Comparison of ENCODE assay signal across 11 cellular contexts in genomic region chr5:132471006-132471907, GRCh38. TPM values are rescaled to one million over a fixed set of nuclear protein-coding genes. Genes with fewer than 3 reads are reported as not detected.
DNase-seq lines count a peak whose midpoint lies in the region; ATAC-seq and TF ChIP-seq lines count a peak whose summit lies in the region.
"Had no signal": no experiment of that assay in that cellular context is flagged by ENCODE, and none has a peak within 500 bp of the region (broad histone marks: within the 10 kb centered on the region; RNA-seq: fewer than 3 reads in every experiment).

No MANE protein-coding gene starts in this region.

- H3K36me3 Mint-ChIP-seq in CD4-positive, alpha-beta T cell (ENCODE audit: low read depth): peaks cover 46% of the 10 kb centered on the region
- no peaks in the 10 kb centered on the region for H3K36me3 Mint-ChIP-seq in IgD-negative memory B cell
- H3K36me3 Mint-ChIP-seq in activated T-cell treated with anti-CD3 and anti-CD28 coated beads, Interleukin-2, amount 50 U/mL, for 72 hours (ENCODE audit: insufficient read depth in 2 of 2): peaks cover 1 to 3% of the 10 kb centered on the region in 2 donors
- no peaks in the 10 kb centered on the region for H3K36me3 Mint-ChIP-seq in naive thymus-derived CD8-positive, alpha-beta T cell

- CTCF ChIA-PET in CD4-positive, alpha-beta T cell (lab: Charles Lee): interaction anchor here (1.1 to 2.8 kb wide), 4 partner anchors 13 to 60 kb away, joined by 3 to 10 read pairs (median 9); partner anchors contain the start of gene IRF1

- H3K9me3 ChIP-seq in CD4-positive, alpha-beta T cell (ENCODE audit: control insufficient read depth, low read length): no peaks in the 10 kb centered on the region
- H3K9me3 ChIP-seq: thyroid gland had no signal

- no peaks in the 10 kb centered on the region for H3K9me3 Mint-ChIP-seq in CD4-positive, alpha-beta T cell
- H3K9me3 Mint-ChIP-seq in IgD-negative memory B cell: no peaks in the 10 kb centered on the region
- no peaks in the 10 kb centered on the region for H3K9me3 Mint-ChIP-seq in activated T-cell treated with anti-CD3 and anti-CD28 coated beads, Interleukin-2, amount 50 U/mL, for 72 hours
- no peaks in the 10 kb centered on the region for H3K9me3 Mint-ChIP-seq in naive thymus-derived CD8-positive, alpha-beta T cell
- H3K9me3 Mint-ChIP-seq: neural crest cell had no signal

- POLR2A ChIA-PET in CD4-positive, alpha-beta T cell (lab: Charles Lee): interaction anchor here (1.3 to 25.5 kb wide), 9 partner anchors 9 to 85 kb away, joined by 5 to 1045 read pairs (median 37); partner anchors contain the start of gene IRF1
- POLR2A ChIA-PET in naive thymus-derived CD8-positive, alpha-beta T cell (lab: Charles Lee): interaction anchor here (0.6 to 23.2 kb wide), 13 partner anchors 6 to 304 kb away, joined by 3 to 648 read pairs (median 7); partner anchors contain the start of gene IRF1

- peaks cover 4% of the 10 kb centered on the region for H3K27me3 Mint-ChIP-seq in CD4-positive, alpha-beta T cell
- no peaks in the 10 kb centered on the region for H3K27me3 Mint-ChIP-seq in IgD-negative memory B cell
- no peaks in the 10 kb centered on the region for H3K27me3 Mint-ChIP-seq in activated T-cell treated with anti-CD3 and anti-CD28 coated beads, Interleukin-2, amount 50 U/mL, for 72 hours (ENCODE audit: low read depth)
- H3K27me3 Mint-ChIP-seq in naive thymus-derived CD8-positive, alpha-beta T cell: no peaks in the 10 kb centered on the region

- no peak for DNase-seq in CD4-positive, alpha-beta T cell
- no peak for DNase-seq in activated T-cell treated with anti-CD3 and anti-CD28 coated beads, Interleukin-2, amount 50 U/mL, for 72 hours
- DNase-seq in naive thymus-derived CD8-positive, alpha-beta T cell: peak in 1 of 10 donors; percentile 14
- no peak for DNase-seq in left lobe of liver (ENCODE audit: low spot score)
- no peak for DNase-seq in occipital lobe (lab: John Stamatoyannopoulos, UW)
- DNase-seq in SIG-M5 treated with dmso at 0.1 percent for 504 hours (lab: John Stamatoyannopoulos, UW; ENCODE audit: unreplicated experiment): no peak
- no peak for DNase-seq in putamen (ENCODE audit: low spot score)
- DNase-seq: stimulated activated CD4-positive, alpha-beta T cell treated with anti-CD3 and anti-CD28 coated beads, Interleukin-2, amount 100 ng/mL, for 24 hours had no signal

- ATAC-seq in CD4-positive, alpha-beta T cell (ENCODE audit: poor library complexity): no peak
- ATAC-seq in activated T-cell treated with anti-CD3 and anti-CD28 coated beads, Interleukin-2, amount 50 U/mL, for 72 hours (replicated peaks in 1 of 2): no peak
- no peak for ATAC-seq in naive thymus-derived CD8-positive, alpha-beta T cell
- ATAC-seq in left lobe of liver: no peak

- H3K4me3 Mint-ChIP-seq in CD4-positive, alpha-beta T cell: peak overlapping the region; percentile 74
- peak overlapping the region in 2 of 4 donors; percentile 27 to 70 for H3K4me3 Mint-ChIP-seq in IgD-negative memory B cell
- peak overlapping the region in 1 of 2 donors; percentile 20 for H3K4me3 Mint-ChIP-seq in activated T-cell treated with anti-CD3 and anti-CD28 coated beads, Interleukin-2, amount 50 U/mL, for 72 hours
- H3K4me3 Mint-ChIP-seq in naive thymus-derived CD8-positive, alpha-beta T cell: peak overlapping the region in 8 of 10 donors; percentile 36 to 68 (median 54)
- H3K4me3 Mint-ChIP-seq: neural crest cell had no signal

- no peak for TF ChIP-seq CTCF in CD4-positive, alpha-beta T cell (IDR thresholded peaks at IDR 0.05)

- peaks cover 98% of the 10 kb centered on the region for H3K4me1 Mint-ChIP-seq in CD4-positive, alpha-beta T cell (ENCODE audit: low read depth)
- H3K4me1 Mint-ChIP-seq in IgD-negative memory B cell: peaks cover 54 to 69% (median 58%) of the 10 kb centered on the region in 3 donors
- H3K4me1 Mint-ChIP-seq in activated T-cell treated with anti-CD3 and anti-CD28 coated beads, Interleukin-2, amount 50 U/mL, for 72 hours (ENCODE audit: low read depth): peaks cover 72% of the 10 kb centered on the region
- H3K4me1 Mint-ChIP-seq in naive thymus-derived CD8-positive, alpha-beta T cell: peaks cover 42 to 97% (median 92%) of the 10 kb centered on the region in 4 donors

- peak overlapping the region; percentile 97 for H3K27ac Mint-ChIP-seq in CD4-positive, alpha-beta T cell
- H3K27ac Mint-ChIP-seq in IgD-negative memory B cell: peak overlapping the region; percentile 39 to 94 (median 87)
- peak overlapping the region; percentile 88 for H3K27ac Mint-ChIP-seq in activated T-cell treated with anti-CD3 and anti-CD28 coated beads, Interleukin-2, amount 50 U/mL, for 72 hours
- peak overlapping the region; percentile 89 to 97 (median 94) for H3K27ac Mint-ChIP-seq in naive thymus-derived CD8-positive, alpha-beta T cell

- peak overlapping the region; percentile 70 for H3K27ac ChIP-seq in CD4-positive, alpha-beta T cell (ENCODE audit: low read depth, low read length)
- H3K27ac ChIP-seq: thyroid gland had no signal

- H3K27me3 ChIP-seq in CD4-positive, alpha-beta T cell (ENCODE audit: control insufficient read depth, insufficient read depth, low read length): no peaks in the 10 kb centered on the region
- H3K27me3 ChIP-seq: thyroid gland had no signal

- intact Hi-C loops in CD4-positive, alpha-beta T cell (cut with DNase I, micrococcal nuclease): loop anchor here (5.0 kb wide), 2 partner anchors 49 to 59 kb away; no protein-coding TSS in a partner anchor

RNA-seq across cellular contexts. Expression of gene IRF1, which starts 19.3 kb away (rescaled TPM):
- 1,000 to 10,000 TPM; 1,212 to 1,234 TPM for total RNA-seq in CD4-positive, alpha-beta T cell
- polyA plus RNA-seq in IgD-negative memory B cell: 207 TPM
- total RNA-seq in activated T-cell treated with anti-CD3 and anti-CD28 coated beads, Interleukin-2, amount 50 U/mL, for 72 hours: 100 to 1,000 TPM; 212 to 226 TPM
- total RNA-seq in naive thymus-derived CD8-positive, alpha-beta T cell: 100 to 1,000 TPM; 116 to 127 TPM
- polyA plus RNA-seq in naive thymus-derived CD8-positive, alpha-beta T cell: 100 to 1,000 TPM; 108 to 218 (median 141) TPM
- total RNA-seq in left lobe of liver (24.8 TPM), occipital lobe (2.0 TPM)

Comparison
In these comparisons a context has a peak if more than half of its experiments do, and no peak if none do; other contexts are left out.
1. RNA of gene IRF1, which starts 19.3 kb away (total RNA-seq): 1,212 to 1,234 TPM in CD4-positive, alpha-beta T cell; 212 to 226 TPM in activated T-cell treated with anti-CD3 and anti-CD28 coated beads, Interleukin-2, amount 50 U/mL, for 72 hours, 116 to 127 TPM in naive thymus-derived CD8-positive, alpha-beta T cell, 24.8 TPM in left lobe of liver (single experiment) and 2.0 TPM in occipital lobe (single experiment); every median in the first group is over 4 times any median in the second.
2. Peak in every context shown above with its lines, with median percentiles within 50 percentile points of each other: H3K27ac Mint-ChIP-seq.